ENCODE assay signal across 10 cellular contexts in genomic region chr7:105097619-105098018, GRCh38.
DNase-seq lines count a peak whose midpoint lies in the region; ATAC-seq and TF ChIP-seq lines count a peak whose summit lies in the region.
"Had no signal": no experiment of that assay in that cellular context is flagged by ENCODE, and none has a peak within 500 bp of the region (broad histone marks: within the 10 kb centered on the region; RNA-seq: fewer than 3 reads in every experiment).

No MANE protein-coding gene starts in this region.

- no peak for TF ChIP-seq EP300 in suprapubic skin (IDR thresholded peaks at IDR 0.05)

- no peak overlapping the region for H3K4me3 Mint-ChIP-seq in nephron
- H3K4me3 Mint-ChIP-seq: activated CD4-positive, alpha-beta T cell treated with anti-CD3 and anti-CD28 coated beads for 36 hours had no signal

- peak; percentile 47 for DNase-seq in Caki2 (ENCODE audit: low read depth)
- DNase-seq in NCI-H2029 (lab: John Stamatoyannopoulos, UW): peak; percentile 9
- peak; percentile 94 for DNase-seq in choroid plexus epithelial cell (ENCODE audit: low read depth)
- DNase-seq in suprapubic skin (ENCODE audit: low spot score in 2 of 2): no peak
- DNase-seq: activated CD4-positive, alpha-beta T cell treated with anti-CD3 and anti-CD28 coated beads for 36 hours; NCI-H774 had no signal

- H3K27ac Mint-ChIP-seq in nephron: peak overlapping the region in 2 of 3 experiments; percentile 0 to 8
- H3K27ac Mint-ChIP-seq: activated CD4-positive, alpha-beta T cell treated with anti-CD3 and anti-CD28 coated beads for 36 hours had no signal

- no peaks in the 10 kb centered on the region for H3K27me3 Mint-ChIP-seq in nephron (ENCODE audit: low read depth)
- H3K27me3 Mint-ChIP-seq: activated CD4-positive, alpha-beta T cell treated with anti-CD3 and anti-CD28 coated beads for 36 hours had no signal

- TF ChIP-seq CTCF in choroid plexus epithelial cell (conservative IDR thresholded peaks at IDR 0.05; ENCODE audit: low read depth, low read length) (no peak), nephron (IDR thresholded peaks at IDR 0.05; ENCODE audit: unreplicated experiment in 3 of 3) (no peak), suprapubic skin (IDR thresholded peaks at IDR 0.05) (no peak)

- H3K4me1 ChIP-seq in suprapubic skin: peaks cover 3% of the 10 kb centered on the region

- H3K36me3 Mint-ChIP-seq in nephron (ENCODE audit: low read depth): peaks cover 65% of the 10 kb centered on the region

- no peaks in the 10 kb centered on the region for H3K9me3 Mint-ChIP-seq in nephron

- no peak for TF ChIP-seq POLR2A in suprapubic skin (IDR thresholded peaks at IDR 0.05)

- in situ Hi-C loops in Caki2 (cut with HindIII; ENCODE audit: low pct_unique_long_range_greater_than_20kb, low sequenced_read_pairs): no loop called here

- no peaks in the 10 kb centered on the region for H3K27me3 ChIP-seq in suprapubic skin

- WGBS in suprapubic skin: 73% methylated on average over 7 of the region's 7 CpGs

- ATAC-seq in HG03521 (IDR thresholded peaks at IDR 0.05; ENCODE audit: unreplicated experiment) (no peak), HG03025 (IDR thresholded peaks at IDR 0.05; ENCODE audit: low FRiP score, unreplicated experiment) (no peak), GM21360 (IDR thresholded peaks at IDR 0.05; ENCODE audit: unreplicated experiment) (no peak)
- ATAC-seq: activated CD4-positive, alpha-beta T cell treated with anti-CD3 and anti-CD28 coated beads for 36 hours had no signal

- H3K9me3 ChIP-seq in suprapubic skin: no peaks in the 10 kb centered on the region

- peaks cover 29% of the 10 kb centered on the region for H3K36me3 ChIP-seq in suprapubic skin

- no peak overlapping the region for H3K27ac ChIP-seq in suprapubic skin

- H3K4me3 ChIP-seq in choroid plexus epithelial cell (ENCODE audit: low read depth, low read length): no peak overlapping the region
- no peak overlapping the region for H3K4me3 ChIP-seq in suprapubic skin

- peaks cover 5% of the 10 kb centered on the region for H3K4me1 Mint-ChIP-seq in nephron

Comparison
In these comparisons a context has a peak if more than half of its experiments do, and no peak if none do; other contexts are left out.
1. DNase-seq: peak in Caki2 (single experiment), NCI-H2029 (single experiment) and choroid plexus epithelial cell (single experiment); none in suprapubic skin (0 of 2).